ENCODE assay signal across 7 cellular contexts in genomic region chr3:69079269-69080159, GRCh38. TPM values are rescaled to one million over a fixed set of nuclear protein-coding genes. Genes with fewer than 3 reads are reported as not detected.
A peak's percentile ranks its signal among the peaks of the same experiment; 100 is the strongest.
DNase-seq lines count a peak whose midpoint lies in the region; ATAC-seq, FAIRE-seq and TF ChIP-seq lines count a peak whose summit lies in the region.

No MANE protein-coding gene starts in this region.

- no peaks in the 10 kb centered on the region for H3K36me3 Mint-ChIP-seq in glutamatergic neuron (ENCODE audit: unreplicated experiment)

- H3K4me1 Mint-ChIP-seq in glutamatergic neuron (ENCODE audit: low read depth, unreplicated experiment): peaks cover 23% of the 10 kb centered on the region

- peak; percentile 68 for DNase-seq in activated CD8-positive, alpha-beta memory T cell treated with anti-CD3 and anti-CD28 coated beads, Interleukin-2, amount 50 U/mL, for 48 hours
- DNase-seq in glutamatergic neuron: peak; percentile 57
- DNase-seq in posterior vena cava (ENCODE audit: low spot score): peak; percentile 80
- no peak for DNase-seq in D721Med (ENCODE audit: insufficient read length, low spot score)
- no peak for DNase-seq in 8988T

- H3K9me3 Mint-ChIP-seq in glutamatergic neuron (ENCODE audit: unreplicated experiment): peaks cover 7% of the 10 kb centered on the region

- FAIRE-seq in D721Med (lab: Jason Lieb, UNC): no peak

- H3K4me3 Mint-ChIP-seq in glutamatergic neuron (ENCODE audit: unreplicated experiment): peak overlapping the region; percentile 94

- intact Hi-C loops in posterior vena cava (cut with DNase I): no loop called here

- ATAC-seq in GM18502 (IDR thresholded peaks at IDR 0.05; ENCODE audit: poor library complexity, unreplicated experiment) (peak; percentile 20), HG03342 (IDR thresholded peaks at IDR 0.05; ENCODE audit: unreplicated experiment) (peak; percentile 22)

- peak overlapping the region; percentile 86 for H3K27ac Mint-ChIP-seq in glutamatergic neuron (ENCODE audit: unreplicated experiment)

- H3K27me3 Mint-ChIP-seq in glutamatergic neuron (ENCODE audit: unreplicated experiment): no peaks in the 10 kb centered on the region

- TF ChIP-seq CTCF in glutamatergic neuron (IDR thresholded peaks at IDR 0.05; ENCODE audit: partially characterized antibody, unreplicated experiment): no peak
- no peak for TF ChIP-seq CTCF in D721Med (IDR thresholded peaks at IDR 0.05; ENCODE audit: insufficient read depth, missing control alignments)

RNA-seq across cellular contexts. Expression of gene UBA3, which starts 0.7 kb away (rescaled TPM):
- total RNA-seq in glutamatergic neuron (ENCODE audit: unreplicated experiment) (68.6 TPM), posterior vena cava (10 to 100 TPM; 53.0 to 57.9 TPM)

RNA-seq across cellular contexts. Expression of gene ARL6IP5, which starts 5.2 kb away (rescaled TPM):
- 74.0 TPM for total RNA-seq in glutamatergic neuron (ENCODE audit: unreplicated experiment)
- 100 to 1,000 TPM; 153 to 174 TPM for total RNA-seq in posterior vena cava

RNA-seq across cellular contexts. Expression of gene TMF1, which starts 27.4 kb away (rescaled TPM):
- total RNA-seq in glutamatergic neuron (ENCODE audit: unreplicated experiment): 18.8 TPM
- 10 to 100 TPM; 30.7 to 41.0 TPM for total RNA-seq in posterior vena cava

RNA-seq across cellular contexts. Expression of gene LMOD3, which starts 42.9 kb away (rescaled TPM):
- total RNA-seq in glutamatergic neuron (ENCODE audit: unreplicated experiment) (not detected), posterior vena cava (not detected)

Comparison
In these comparisons a context has a peak if more than half of its experiments do, and no peak if none do; other contexts are left out.
1. DNase-seq: peak in activated CD8-positive, alpha-beta memory T cell treated with anti-CD3 and anti-CD28 coated beads, Interleukin-2, amount 50 U/mL, for 48 hours (single experiment), glutamatergic neuron (single experiment) and posterior vena cava (single experiment); none in D721Med (single experiment) and 8988T (single experiment).